12 cellular contexts compared by ENCODE assay signal in the genomic region with DNA sequence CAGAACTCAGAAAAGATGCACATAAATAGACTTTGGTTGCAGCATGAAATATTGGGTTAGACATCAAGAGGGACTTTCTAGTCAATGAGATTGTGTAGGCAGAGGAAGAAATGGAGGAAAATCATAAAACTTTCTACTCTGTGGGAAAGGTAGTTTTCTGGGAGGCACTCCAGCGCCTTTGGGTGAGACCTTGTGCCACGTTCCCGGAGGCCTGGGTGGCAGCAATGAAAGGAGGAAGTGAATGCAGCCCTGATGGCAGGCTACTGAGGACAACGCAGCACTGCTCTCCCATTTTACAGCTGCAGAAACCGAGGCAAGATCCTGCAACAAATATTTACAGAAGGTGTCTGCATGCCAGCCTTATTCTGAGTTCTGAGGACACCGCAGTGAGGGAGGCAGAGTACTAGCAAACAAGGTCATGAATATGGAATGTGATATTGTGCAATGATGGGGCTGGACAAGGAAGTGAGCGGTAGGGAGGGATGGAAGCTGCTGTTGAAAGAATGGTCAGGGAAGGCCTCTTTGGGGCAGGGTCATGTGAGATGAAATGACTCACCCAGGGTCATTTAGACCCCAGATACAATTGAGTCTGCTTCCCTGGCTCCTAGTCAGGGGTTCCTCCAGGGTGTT.
DNase-seq lines count a peak whose midpoint lies in the region; FAIRE-seq and TF ChIP-seq lines count a peak whose summit lies in the region.
"Had no signal": no experiment of that assay in that cellular context is flagged by ENCODE, and none has a peak within 500 bp of the region (broad histone marks: within the 10 kb centered on the region; RNA-seq: fewer than 3 reads in every experiment).

No MANE protein-coding gene starts in this region.

- DNase-seq in NCI-H460 (ENCODE audit: extremely low read depth, low read depth) (peak; percentile 98), H1 (ENCODE audit: low read depth in 1 of 2, low spot score in 2 of 2) (no peak), nephron progenitor cell (no peak), prostate gland (ENCODE audit: low spot score) (no peak), H9 (no peak), cerebellum (ENCODE audit: low spot score) (no peak)
- no peak for DNase-seq in activated CD4-positive, CD25-positive, alpha-beta regulatory T cell (lab: John Stamatoyannopoulos, UW)
- DNase-seq: activated CD4-positive, alpha-beta T cell treated with anti-CD3 and anti-CD28 coated beads, Interleukin-2, amount 10 ng/mL, durations not matched to agents 24 days and 14 days; effector memory CD4-positive, alpha-beta T cell; NCI-H2081; thyroid gland had no signal

- H2BK5ac ChIP-seq in H1 (ENCODE audit: low read depth, low read length) (no peak overlapping the region; the same call in 1 of the 2 replicates), H9 (ENCODE audit: insufficient read length, low read length) (no peak overlapping the region)

- H3K27me3 Mint-ChIP-seq in nephron progenitor cell (ENCODE audit: low read depth, poor library complexity) (peaks cover 6% of the 10 kb centered on the region), H9 (ENCODE audit: low read depth) (no peaks in the 10 kb centered on the region)
- H3K27me3 Mint-ChIP-seq: activated CD4-positive, alpha-beta T cell treated with anti-CD3 and anti-CD28 coated beads, Interleukin-2, amount 10 ng/mL, durations not matched to agents 24 days and 14 days had no signal

- H3K79me1 ChIP-seq in H1 (ENCODE audit: low read depth, low read length) (no peaks in the 10 kb centered on the region), H9 (ENCODE audit: insufficient read depth, low read depth, low read length, poor library complexity, severe bottlenecking) (no peaks in the 10 kb centered on the region)

- TF ChIP-seq CTCF in H1 (IDR thresholded peaks at IDR 0.05; ENCODE audit: control extremely low read depth in 1 of 3, insufficient read depth in 1 of 3, low read depth in 1 of 3, low read length in 3 of 3) (no peak), nephron progenitor cell (IDR thresholded peaks at IDR 0.05) (no peak), prostate gland (IDR thresholded peaks at IDR 0.05) (no peak), H9 (conservative IDR thresholded peaks at IDR 0.05) (no peak)

- H3K4ac ChIP-seq in H1 (replicated peaks; ENCODE audit: insufficient read length, low read depth, low read length) = no peak overlapping the region
- H3K4ac ChIP-seq in H9 (ENCODE audit: low read depth, low read length) = no peak overlapping the region

- no peak for TF ChIP-seq POLR2A in H1 (IDR thresholded peaks at IDR 0.05; ENCODE audit: control extremely low read depth in 1 of 2, low read depth in 2 of 2, low read length in 2 of 2)
- no peak for TF ChIP-seq POLR2A in prostate gland (IDR thresholded peaks at IDR 0.05)

- H3K4me3 ChIP-seq in BLaER1 treated with 17β-estradiol and CSF1 and Interleukin-3, amounts not matched to agents 10 nM and 100 nM = no peak overlapping the region
- H3K4me3 ChIP-seq in H1 (ENCODE audit: extremely low read depth in 1 of 4, insufficient read depth in 2 of 4, low read depth in 3 of 4, low read length in 4 of 4) = no peak overlapping the region
- no peak overlapping the region for H3K4me3 ChIP-seq in prostate gland
- H3K4me3 ChIP-seq: thyroid gland had no signal

- no peak overlapping the region for H4K8ac ChIP-seq in H1 (ENCODE audit: extremely low read depth, insufficient read depth, low read length)
- no peak overlapping the region for H4K8ac ChIP-seq in H9 (replicated peaks; ENCODE audit: insufficient read length, low read depth, low read length)

- H3K56ac ChIP-seq in H1 (replicated peaks; ENCODE audit: insufficient read length, low read depth, low read length) (no peak overlapping the region), H9 (ENCODE audit: insufficient read length, low read depth, low read length) (no peak overlapping the region)

- H3K27ac Mint-ChIP-seq in nephron progenitor cell = peak overlapping the region; percentile 68
- H3K27ac Mint-ChIP-seq in H9 = peak overlapping the region in 1 of 3 experiments; percentile 6; a peak in 2 of 7 replicates
- H3K27ac Mint-ChIP-seq: activated CD4-positive, alpha-beta T cell treated with anti-CD3 and anti-CD28 coated beads, Interleukin-2, amount 10 ng/mL, durations not matched to agents 24 days and 14 days had no signal

- H3K36me3 Mint-ChIP-seq in nephron progenitor cell (ENCODE audit: low read depth) (no peaks in the 10 kb centered on the region), H9 (ENCODE audit: insufficient read depth in 1 of 3, low read depth in 3 of 3) (no peaks in the 10 kb centered on the region; a peak in 1 of 7 replicates)

- H3K23me2 ChIP-seq in H1 (ENCODE audit: low read depth, low read length) (no peaks in the 10 kb centered on the region), H9 (ENCODE audit: insufficient read length, low read depth, low read length, poor library complexity, severe bottlenecking) (no peaks in the 10 kb centered on the region)

- POLR2A ChIA-PET in H1 (lab: Charles Lee; ENCODE audit: partially characterized antibody) = interaction anchor here (0.6 kb wide), 1 partner anchor 54 kb away, joined by 3 read pairs; no protein-coding TSS in a partner anchor

- H3K18ac ChIP-seq in H1 (ENCODE audit: extremely low read depth, low read length) = no peak overlapping the region
- no peak overlapping the region for H3K18ac ChIP-seq in H9 (ENCODE audit: insufficient read length, low read depth, low read length)

- no peak overlapping the region for H3K9ac ChIP-seq in BLaER1 treated with 17β-estradiol and CSF1 and Interleukin-3, amounts not matched to agents 10 nM and 100 nM
- H3K9ac ChIP-seq in H1 (replicated peaks in 1 of 4; ENCODE audit: extremely low read depth in 1 of 4, low read depth in 3 of 4, low read length in 3 of 4) (no peak overlapping the region), H9 (ENCODE audit: extremely low read depth, insufficient read length, low read length) (no peak overlapping the region)

- no peaks in the 10 kb centered on the region for H3K9me3 ChIP-seq in BLaER1 treated with 17β-estradiol and CSF1 and Interleukin-3, amounts not matched to agents 10 nM and 100 nM (replicated peaks in 1 of 11)
- H3K9me3 ChIP-seq in H1 (ENCODE audit: insufficient read depth in 2 of 2, low read depth in 1 of 2, low read length in 1 of 2) = no peaks in the 10 kb centered on the region
- H3K9me3 ChIP-seq in prostate gland = no peaks in the 10 kb centered on the region
- no peaks in the 10 kb centered on the region for H3K9me3 ChIP-seq in H9 (ENCODE audit: control insufficient read depth, low read depth, low read length)
- H3K9me3 ChIP-seq: thyroid gland had no signal

- 86% methylated on average over 7 of the region's 7 CpGs; no CpG with 5 or more reads in 1 of the 2 experiments for WGBS in H1 (ENCODE audit: extremely low coverage in 1 of 2, insufficient coverage in 1 of 2, insufficient read length in 1 of 2, insufficient replicate concordance in 2 of 2, low coverage in 1 of 2, low lambda C conversion rate in 2 of 2, missing lambda C conversion rate in 1 of 2), 2 experiments
- WGBS in prostate gland = 64% methylated on average over 7 of the region's 7 CpGs
- WGBS in H9 (ENCODE audit: extremely low coverage, insufficient read length, low lambda C conversion rate) = no CpG with 5 or more reads among the region's 7 CpGs

- H3K23ac ChIP-seq in H1 (ENCODE audit: insufficient read length) = no peak overlapping the region
- H3K23ac ChIP-seq in H9 (ENCODE audit: insufficient read length, low read depth, low read length) = no peak overlapping the region

- intact Hi-C loops in prostate gland (cut with DNase I) = no loop called here

- no peak overlapping the region for H2AFZ ChIP-seq in H1 (ENCODE audit: low read length)
- no peak overlapping the region for H2AFZ ChIP-seq in H9 (ENCODE audit: low read length)

- H4K5ac ChIP-seq in H1 (ENCODE audit: insufficient read length, low read depth, low read length) (no peak overlapping the region), H9 (ENCODE audit: insufficient read length, low read depth, low read length) (no peak overlapping the region)

- TF ChIP-seq RAD21 in H1 (IDR thresholded peaks at IDR 0.05 in 1 of 2, conservative IDR thresholded peaks at IDR 0.05 in 1 of 2; ENCODE audit: low read depth in 2 of 2, low read length in 2 of 2) = no peak

- H3K9me3 Mint-ChIP-seq in nephron progenitor cell (no peaks in the 10 kb centered on the region), H9 (no peaks in the 10 kb centered on the region)
- H3K9me3 Mint-ChIP-seq: activated CD4-positive, alpha-beta T cell treated with anti-CD3 and anti-CD28 coated beads, Interleukin-2, amount 10 ng/mL, durations not matched to agents 24 days and 14 days had no signal

- no peaks in the 10 kb centered on the region for H3K27me3 ChIP-seq in BLaER1 treated with 17β-estradiol and CSF1 and Interleukin-3, amounts not matched to agents 10 nM and 100 nM
- H3K27me3 ChIP-seq in H1 (replicated peaks in 1 of 4; ENCODE audit: control insufficient read depth in 3 of 4, extremely low read depth in 1 of 4, insufficient read depth in 3 of 4, low read length in 3 of 4) (no peaks in the 10 kb centered on the region), prostate gland (replicated peaks; ENCODE audit: insufficient read depth) (no peaks in the 10 kb centered on the region), H9 (ENCODE audit: insufficient read depth, low read length) (no peaks in the 10 kb centered on the region)
- H3K27me3 ChIP-seq: thyroid gland had no signal

- no peak for FAIRE-seq in H1 (lab: Jason Lieb, UNC)

- H3K4me1 Mint-ChIP-seq in nephron progenitor cell = peaks cover 7% of the 10 kb centered on the region
- peaks cover 9 to 20% of the 10 kb centered on the region in 2 experiments for H3K4me1 Mint-ChIP-seq in H9
- H3K4me1 Mint-ChIP-seq: activated CD4-positive, alpha-beta T cell treated with anti-CD3 and anti-CD28 coated beads, Interleukin-2, amount 10 ng/mL, durations not matched to agents 24 days and 14 days had no signal

- no peaks in the 10 kb centered on the region for H4K20me1 ChIP-seq in BLaER1 treated with 17β-estradiol and CSF1 and Interleukin-3, amounts not matched to agents 10 nM and 100 nM
- no peaks in the 10 kb centered on the region for H4K20me1 ChIP-seq in H1 (replicated peaks in 1 of 2; ENCODE audit: control insufficient read depth in 1 of 2, insufficient read depth in 2 of 2, low read length in 2 of 2)
- H4K20me1 ChIP-seq in H9 (ENCODE audit: control insufficient read depth, insufficient read depth, insufficient read length) = no peaks in the 10 kb centered on the region

- H2BK15ac ChIP-seq in H1 (ENCODE audit: low read length) (0 out of 2 replicates have a peak overlapping the region, but pooled peaks have one; percentile 53), H9 (ENCODE audit: low read depth, low read length) (no peak overlapping the region)

- H3K14ac ChIP-seq in H1 (ENCODE audit: insufficient read length) (no peak overlapping the region), H9 (ENCODE audit: insufficient read depth, low read length) (no peak overlapping the region)

- H4K91ac ChIP-seq in H1 (replicated peaks; ENCODE audit: insufficient read length, low read length) = no peak overlapping the region
- H4K91ac ChIP-seq in H9 (ENCODE audit: insufficient read length, low read depth, low read length) = no peak overlapping the region

- H3K4me3 Mint-ChIP-seq in nephron progenitor cell (no peak overlapping the region), H9 (no peak overlapping the region)
- H3K4me3 Mint-ChIP-seq: activated CD4-positive, alpha-beta T cell treated with anti-CD3 and anti-CD28 coated beads, Interleukin-2, amount 10 ng/mL, durations not matched to agents 24 days and 14 days had no signal

- H3K4me2 ChIP-seq in BLaER1 treated with 17β-estradiol and CSF1 and Interleukin-3, amounts not matched to agents 10 nM and 100 nM = peak overlapping the region in 6 of 11 experiments; percentile 18 to 77 (median 65); a peak in 11 of 22 replicates
- H3K4me2 ChIP-seq in H1 (ENCODE audit: insufficient read depth in 1 of 2, low read depth in 2 of 2, low read length in 2 of 2) = no peak overlapping the region
- H3K4me2 ChIP-seq in H9 (ENCODE audit: insufficient read depth, insufficient read length, low read length) = no peak overlapping the region

- H2BK120ac ChIP-seq in H1 (replicated peaks; ENCODE audit: low read depth, low read length) (no peak overlapping the region), H9 (ENCODE audit: low read depth, low read length, poor library complexity, severe bottlenecking) (no peak overlapping the region)

- CTCF ChIA-PET in H1 (lab: Charles Lee; ENCODE audit: partially characterized antibody) = interaction anchor here (1.9 kb wide), 1 partner anchor 237 kb away, joined by 5 read pairs; no protein-coding TSS in a partner anchor

- no peaks in the 10 kb centered on the region for H3K36me3 ChIP-seq in BLaER1 treated with 17β-estradiol and CSF1 and Interleukin-3, amounts not matched to agents 10 nM and 100 nM
- no peaks in the 10 kb centered on the region for H3K36me3 ChIP-seq in H1 (ENCODE audit: control insufficient read depth in 2 of 4, insufficient read depth in 4 of 4, low read length in 3 of 4)
- H3K36me3 ChIP-seq in prostate gland = no peaks in the 10 kb centered on the region
- H3K36me3 ChIP-seq: thyroid gland had no signal

- H3K79me2 ChIP-seq in H1 (ENCODE audit: control insufficient read depth in 1 of 2, insufficient read depth in 2 of 2, low read length in 2 of 2) = no peaks in the 10 kb centered on the region
- no peaks in the 10 kb centered on the region for H3K79me2 ChIP-seq in H9 (ENCODE audit: insufficient read depth, low read length)

- no peak overlapping the region for H3T11ph ChIP-seq in H9 (ENCODE audit: low read length)

- H2BK20ac ChIP-seq in H1 (ENCODE audit: low read length) (0 out of 2 replicates have a peak overlapping the region, but pooled peaks have one; percentile 15), H9 (ENCODE audit: low read depth, low read length, poor library complexity, severe bottlenecking) (no peak overlapping the region)

- peak overlapping the region in 3 of 11 experiments; percentile 29 to 36 (median 31); a peak in 3 of 22 replicates for H3K27ac ChIP-seq in BLaER1 treated with 17β-estradiol and CSF1 and Interleukin-3, amounts not matched to agents 10 nM and 100 nM
- H3K27ac ChIP-seq in H1 (ENCODE audit: low read depth, low read length) (no peak overlapping the region), prostate gland (no peak overlapping the region), H9 (ENCODE audit: insufficient read length, low read depth, low read length) (no peak overlapping the region)

- H3K4me1 ChIP-seq in BLaER1 treated with 17β-estradiol and CSF1 and Interleukin-3, amounts not matched to agents 10 nM and 100 nM = peaks cover 22 to 39% (median 29%) of the 10 kb centered on the region in 10 experiments
- H3K4me1 ChIP-seq in H1 (replicated peaks in 1 of 4; ENCODE audit: control insufficient read depth in 3 of 4, insufficient read depth in 4 of 4, low read length in 3 of 4) (no peaks in the 10 kb centered on the region), prostate gland (replicated peaks) (peaks cover 5% of the 10 kb centered on the region), H9 (ENCODE audit: insufficient read depth, low read length) (no peaks in the 10 kb centered on the region)

- H2BK12ac ChIP-seq in H1 (ENCODE audit: low read depth, low read length) = no peak overlapping the region; the same call in 1 of the 2 replicates
- H2BK12ac ChIP-seq in H9 (ENCODE audit: insufficient read length, low read depth, low read length) = no peak overlapping the region

- no peak for TF ChIP-seq EP300 in H1 (IDR thresholded peaks at IDR 0.05; ENCODE audit: borderline replicate concordance in 1 of 2, low read depth in 2 of 2, low read length in 2 of 2)

- H2AK5ac ChIP-seq in H1 (ENCODE audit: low read depth, low read length) (no peak overlapping the region; the same call in 1 of the 2 replicates), H9 (ENCODE audit: insufficient read length, low read length) (no peak overlapping the region)

Comparison
In these comparisons a context has a peak if more than half of its experiments do, and no peak if none do; other contexts are left out.
1. H3K4me2 ChIP-seq: peak in BLaER1 treated with 17β-estradiol and CSF1 and Interleukin-3, amounts not matched to agents 10 nM and 100 nM (6 of 11); none in H1 (0 of 2) and H9 (single experiment).